14 cellular contexts compared by ENCODE assay signal in genomic region chr1:64906447-64906846, GRCh38. TPM values are rescaled to one million over a fixed set of nuclear protein-coding genes. Genes with fewer than 3 reads are reported as not detected.
A peak's percentile ranks its signal among the peaks of the same experiment; 100 is the strongest.
DNase-seq lines count a peak whose midpoint lies in the region; ATAC-seq and TF ChIP-seq lines count a peak whose summit lies in the region.
"Had no signal": no experiment of that assay in that cellular context is flagged by ENCODE, and none has a peak within 500 bp of the region (broad histone marks: within the 10 kb centered on the region; RNA-seq: fewer than 3 reads in every experiment).

No MANE protein-coding gene starts in this region.

- 0 out of 2 replicates have a peak overlapping the region, but pooled peaks have one; percentile 10 for H3K27ac ChIP-seq in PC-9
- H3K27ac ChIP-seq: C4-2B, coronary artery, skin epidermis had no signal

- no peak overlapping the region for H2AFZ ChIP-seq in PC-9

- no peak overlapping the region for H3K4me2 ChIP-seq in PC-9

- H3K79me2 ChIP-seq in PC-9 (ENCODE audit: low read depth) = peaks cover 74% of the 10 kb centered on the region

- ATAC-seq in stimulated activated naive CD8-positive, alpha-beta T cell treated with anti-CD3 and anti-CD28 coated beads, Interleukin-15, Interleukin-2, amounts not matched to agents 100 U/mL and 50 U/mL, for 24 hours = peak; percentile 85
- ATAC-seq in GM18502 (IDR thresholded peaks at IDR 0.05; ENCODE audit: poor library complexity, unreplicated experiment) (no peak), HG03025 (IDR thresholded peaks at IDR 0.05; ENCODE audit: low FRiP score, unreplicated experiment) (no peak)

- TF ChIP-seq CTCF in PC-9 (conservative IDR thresholded peaks at IDR 0.05) = no peak
- no peak for TF ChIP-seq CTCF in fibroblast of mammary gland (conservative IDR thresholded peaks at IDR 0.05; ENCODE audit: control insufficient read depth, insufficient read depth, low read depth, low read length)

- DNase-seq in stimulated activated CD4-positive, alpha-beta T cell treated with anti-CD3 and anti-CD28 coated beads, Interleukin-15, amount 100 ng/mL, for 24 hours = peak; percentile 37
- no peak for DNase-seq in stimulated activated CD4-positive, alpha-beta T cell treated with anti-CD3 and anti-CD28 coated beads, Interleukin-4, amount 100 ng/mL, for 4 hours
- peak in 1 of 2 experiments; percentile 46 for DNase-seq in PC-9
- DNase-seq in fibroblast of mammary gland (ENCODE audit: low read depth) = peak; percentile 37
- DNase-seq in stimulated activated naive CD8-positive, alpha-beta T cell treated with anti-CD3 and anti-CD28 coated beads, Interleukin-15, Interleukin-2, amounts not matched to agents 100 U/mL and 50 U/mL, for 24 hours = no peak
- DNase-seq in NCI-H446 (lab: John Stamatoyannopoulos, UW) = no peak
- DNase-seq: Karpas-422, kidney glomerular epithelial cell, NCI-H2081 had no signal

- no peaks in the 10 kb centered on the region for H4K20me1 ChIP-seq in PC-9 (ENCODE audit: insufficient read depth)

- BruUV-seq in PC-9 (replicated peaks; lab: Mats Ljungman, UMichigan) = no TSS peak

- H3K36me3 ChIP-seq in PC-9 (ENCODE audit: low read depth) = no peaks in the 10 kb centered on the region

- POLR2A ChIA-PET in PC-9 (lab: Charles Lee; ENCODE audit: unreplicated experiment) = no interaction called here

- H3F3A ChIP-seq in PC-9 (ENCODE audit: insufficient read depth, low read depth) = peaks cover 4% of the 10 kb centered on the region; the same call in 1 of the 2 replicates

- H3K9me3 ChIP-seq in PC-9 (ENCODE audit: insufficient read depth, low read depth) = no peaks in the 10 kb centered on the region

- peaks cover 26% of the 10 kb centered on the region for H3K4me1 ChIP-seq in PC-9 (replicated peaks; ENCODE audit: insufficient read depth)

- H3K9me2 ChIP-seq in PC-9 (ENCODE audit: insufficient read depth) = no peaks in the 10 kb centered on the region

- CTCF ChIA-PET in PC-9 (lab: Charles Lee) = interaction anchor here (1.1 kb wide), 1 partner anchor 11 kb away, joined by 4 read pairs; no protein-coding TSS in a partner anchor

- intact Hi-C loops in PC-9 (cut with micrococcal nuclease; ENCODE audit: unreplicated experiment) = no loop called here

- H3K27me3 ChIP-seq in PC-9 (ENCODE audit: insufficient read depth, low read depth) = no peaks in the 10 kb centered on the region

- H3K4me3 ChIP-seq in PC-9 (no peak overlapping the region), fibroblast of mammary gland (ENCODE audit: control insufficient read depth, low read depth, low read length) (no peak overlapping the region)
- H3K4me3 ChIP-seq: coronary artery, skin epidermis had no signal

RNA-seq across cellular contexts. Expression of gene JAK1, which starts 59.9 kb away (rescaled TPM):
- total RNA-seq in PC-9 (2021) = 88.5 and 97.9 TPM in 2 replicates

Comparison
In these comparisons a context has a peak if more than half of its experiments do, and no peak if none do; other contexts are left out.
1. DNase-seq: peak in stimulated activated CD4-positive, alpha-beta T cell treated with anti-CD3 and anti-CD28 coated beads, Interleukin-15, amount 100 ng/mL, for 24 hours (single experiment) and fibroblast of mammary gland (single experiment); none in stimulated activated CD4-positive, alpha-beta T cell treated with anti-CD3 and anti-CD28 coated beads, Interleukin-4, amount 100 ng/mL, for 4 hours (0 of 2), stimulated activated naive CD8-positive, alpha-beta T cell treated with anti-CD3 and anti-CD28 coated beads, Interleukin-15, Interleukin-2, amounts not matched to agents 100 U/mL and 50 U/mL, for 24 hours (single experiment) and NCI-H446 (0 of 2).